In the genomic region with DNA sequence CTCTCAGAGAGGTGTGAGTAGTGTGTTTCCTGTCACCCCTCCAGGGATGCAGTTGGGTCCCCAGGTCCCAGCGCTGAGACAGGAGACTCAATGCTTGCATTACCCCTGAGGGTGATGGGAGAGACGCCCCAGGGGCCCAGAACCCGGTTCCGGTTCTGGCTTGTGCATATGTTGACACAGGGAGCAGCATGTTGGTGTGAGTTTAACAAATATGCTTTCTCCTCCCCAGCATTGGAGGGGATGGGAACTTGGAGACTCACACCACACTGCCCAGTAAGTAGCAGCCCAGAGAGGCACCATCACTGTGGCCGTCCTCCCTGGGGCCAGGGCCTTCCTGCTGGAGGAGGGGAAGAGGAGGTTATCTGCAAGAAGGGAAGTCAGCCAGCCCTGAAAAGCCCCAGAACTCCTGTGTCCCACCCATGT, we compare ENCODE assay signal across 10 cellular contexts.
DNase-seq lines count a peak whose midpoint lies in the region; ATAC-seq and TF ChIP-seq lines count a peak whose summit lies in the region.
"Had no signal": no experiment of that assay in that cellular context is flagged by ENCODE, and none has a peak within 500 bp of the region (broad histone marks: within the 10 kb centered on the region; RNA-seq: fewer than 3 reads in every experiment).

No MANE protein-coding gene starts in this region.

- peak overlapping the region; percentile 96 for H3K27ac Mint-ChIP-seq in activated CD8-positive, alpha-beta memory T cell treated with anti-CD3 and anti-CD28 coated beads, Interleukin-2, amount 10 ng/mL, durations not matched to agents 7 days and 5 days

- no peak overlapping the region for H3K9ac ChIP-seq in muscle layer of colon (ENCODE audit: low read length)

- H3K36me3 ChIP-seq in adrenal gland (replicated peaks in 1 of 2), result no peaks in the 10 kb centered on the region
- H3K36me3 ChIP-seq in muscle layer of colon (ENCODE audit: insufficient read depth, low read length), result no peaks in the 10 kb centered on the region
- H3K36me3 ChIP-seq in tibial nerve, result no peaks in the 10 kb centered on the region
- no peaks in the 10 kb centered on the region for H3K36me3 ChIP-seq in BE2C
- H3K36me3 ChIP-seq in OCI-LY7 (ENCODE audit: insufficient read depth, low read length), result no peaks in the 10 kb centered on the region
- H3K36me3 ChIP-seq: MG63 had no signal

- no TSS peak for BruUV-seq in OCI-LY7 (replicated peaks; lab: Mats Ljungman, UMichigan)

- H3K4me3 Mint-ChIP-seq in activated CD8-positive, alpha-beta memory T cell treated with anti-CD3 and anti-CD28 coated beads, Interleukin-2, amount 10 ng/mL, durations not matched to agents 7 days and 5 days, result no peak overlapping the region

- no peak overlapping the region for H3K4me3 ChIP-seq in adrenal gland
- no peak overlapping the region for H3K4me3 ChIP-seq in muscle layer of colon (ENCODE audit: low read depth in 1 of 2, low read length in 2 of 2)
- H3K4me3 ChIP-seq in tibial nerve, result no peak overlapping the region
- H3K4me3 ChIP-seq in BE2C (ENCODE audit: low read depth, low read length), result no peak overlapping the region
- H3K4me3 ChIP-seq in OCI-LY7 (ENCODE audit: low read depth, low read length, poor library complexity, severe bottlenecking), result no peak overlapping the region
- H3K4me3 ChIP-seq: MG63 had no signal

- no peak overlapping the region for H2AFZ ChIP-seq in OCI-LY7 (ENCODE audit: low read length)

- H3K27me3 Mint-ChIP-seq in activated CD8-positive, alpha-beta memory T cell treated with anti-CD3 and anti-CD28 coated beads, Interleukin-2, amount 10 ng/mL, durations not matched to agents 7 days and 5 days, result no peaks in the 10 kb centered on the region

- TF ChIP-seq EP300 in tibial nerve (IDR thresholded peaks at IDR 0.05), result no peak

- H3K4me1 Mint-ChIP-seq in activated CD8-positive, alpha-beta memory T cell treated with anti-CD3 and anti-CD28 coated beads, Interleukin-2, amount 10 ng/mL, durations not matched to agents 7 days and 5 days, result peaks cover 74% of the 10 kb centered on the region

- H3K27ac ChIP-seq in adrenal gland, result peak overlapping the region in 3 of 5 donors; percentile 33 to 89 (median 81)
- H3K27ac ChIP-seq in muscle layer of colon (ENCODE audit: low read depth, low read length), result peak overlapping the region; percentile 81
- peak overlapping the region; percentile 64 to 92 (median 88) for H3K27ac ChIP-seq in tibial nerve
- no peak overlapping the region for H3K27ac ChIP-seq in OCI-LY7 (ENCODE audit: low read depth, low read length, poor library complexity, severe bottlenecking)

- no peak for ATAC-seq in activated CD8-positive, alpha-beta memory T cell treated with anti-CD3 and anti-CD28 coated beads, Interleukin-2, amount 10 ng/mL, durations not matched to agents 7 days and 5 days

- intact Hi-C loops in adrenal gland (cut with DNase I), result no loop called here
- intact Hi-C loops in OCI-LY7 (cut with micrococcal nuclease; ENCODE audit: unreplicated experiment), result no loop called here

- H3K36me3 Mint-ChIP-seq in activated CD8-positive, alpha-beta memory T cell treated with anti-CD3 and anti-CD28 coated beads, Interleukin-2, amount 10 ng/mL, durations not matched to agents 7 days and 5 days, result peaks cover 1% of the 10 kb centered on the region

- no peaks in the 10 kb centered on the region for H3K9me3 ChIP-seq in adrenal gland (replicated peaks in 1 of 3)
- no peaks in the 10 kb centered on the region for H3K9me3 ChIP-seq in muscle layer of colon (ENCODE audit: low read length)
- no peaks in the 10 kb centered on the region for H3K9me3 ChIP-seq in tibial nerve
- no peaks in the 10 kb centered on the region for H3K9me3 ChIP-seq in BE2C
- no peaks in the 10 kb centered on the region for H3K9me3 ChIP-seq in OCI-LY7 (ENCODE audit: low read length)
- H3K9me3 ChIP-seq: MG63 had no signal

- no peak for DNase-seq in activated CD8-positive, alpha-beta memory T cell treated with anti-CD3 and anti-CD28 coated beads, Interleukin-2, amount 10 ng/mL, durations not matched to agents 7 days and 5 days
- DNase-seq in activated CD8-positive, alpha-beta memory T cell treated with anti-CD3 and anti-CD28 coated beads for 24 hours, result no peak
- DNase-seq in adrenal gland, result no peak
- no peak for DNase-seq in tibial nerve (ENCODE audit: low spot score in 2 of 2)
- DNase-seq in BE2C, result no peak
- DNase-seq in stimulated activated CD4-positive, alpha-beta T cell treated with anti-CD3 and anti-CD28 coated beads, Interleukin-4, amount 100 ng/mL, for 4 hours, result no peak
- no peak for DNase-seq in OCI-LY7 (ENCODE audit: low spot score)
- DNase-seq: MG63, T1000 had no signal

- H4K20me1 ChIP-seq in OCI-LY7 (ENCODE audit: insufficient read depth, low read length), result no peaks in the 10 kb centered on the region

- no peak overlapping the region for H3K4me2 ChIP-seq in OCI-LY7 (ENCODE audit: low read length)

- H3K27me3 ChIP-seq in adrenal gland (no peaks in the 10 kb centered on the region), muscle layer of colon (ENCODE audit: control insufficient read depth in 1 of 2, insufficient read depth in 2 of 2, low read length in 2 of 2) (no peaks in the 10 kb centered on the region), tibial nerve (no peaks in the 10 kb centered on the region), BE2C (no peaks in the 10 kb centered on the region)
- H3K27me3 ChIP-seq: MG63 had no signal

- H3K79me2 ChIP-seq in OCI-LY7 (ENCODE audit: insufficient read depth, low read depth, low read length), result no peaks in the 10 kb centered on the region

- no peaks in the 10 kb centered on the region for H3K9me3 Mint-ChIP-seq in activated CD8-positive, alpha-beta memory T cell treated with anti-CD3 and anti-CD28 coated beads, Interleukin-2, amount 10 ng/mL, durations not matched to agents 7 days and 5 days (ENCODE audit: low read depth)

- H3K9me2 ChIP-seq in OCI-LY7 (ENCODE audit: insufficient read depth, low read length), result no peaks in the 10 kb centered on the region

- 87 to 91% (median 89%) methylated on average over 3 to 5 of the region's 5 CpGs for WGBS in adrenal gland, 4 donors
- WGBS in tibial nerve, 2 donors, result 85 to 90% methylated on average over 4 to 5 of the region's 5 CpGs

- CTCF ChIA-PET in activated CD8-positive, alpha-beta memory T cell treated with anti-CD3 and anti-CD28 coated beads, Interleukin-2, amount 10 ng/mL, durations not matched to agents 7 days and 5 days (lab: Charles Lee), result interaction anchor here (1.8 to 4.0 kb wide), 4 partner anchors 8 to 133 kb away, joined by 5 to 30 read pairs (median 10); partner anchors contain the start of gene PPP1CB
- CTCF ChIA-PET in OCI-LY7 (lab: Charles Lee; ENCODE audit: unreplicated experiment), result no interaction called here

- H3K4me1 ChIP-seq in adrenal gland (replicated peaks in 1 of 2) (peaks cover 10 to 32% of the 10 kb centered on the region in 2 donors), muscle layer of colon (ENCODE audit: insufficient read depth, low read length) (peaks cover 33% of the 10 kb centered on the region), tibial nerve (peaks cover 3 to 39% (median 29%) of the 10 kb centered on the region in 4 donors), BE2C (no peaks in the 10 kb centered on the region; the same call in 1 of the 2 replicates), OCI-LY7 (ENCODE audit: insufficient read depth, low read length, poor library complexity, severe bottlenecking) (peaks cover 6% of the 10 kb centered on the region)

- POLR2A ChIA-PET in OCI-LY7 (lab: Charles Lee), result no interaction called here

- TF ChIP-seq POLR2A in adrenal gland (IDR thresholded peaks at IDR 0.05) (no peak), tibial nerve (IDR thresholded peaks at IDR 0.05) (no peak)

- no peak for TF ChIP-seq CTCF in adrenal gland (IDR thresholded peaks at IDR 0.05)
- TF ChIP-seq CTCF in tibial nerve (IDR thresholded peaks at IDR 0.05), result no peak
- no peak for TF ChIP-seq CTCF in BE2C (IDR thresholded peaks at IDR 0.05; ENCODE audit: low read depth, low read length)
- no peak for TF ChIP-seq CTCF in OCI-LY7 (conservative IDR thresholded peaks at IDR 0.05; ENCODE audit: low read length)
